10 cellular contexts compared by ENCODE assay signal in the genomic region with DNA sequence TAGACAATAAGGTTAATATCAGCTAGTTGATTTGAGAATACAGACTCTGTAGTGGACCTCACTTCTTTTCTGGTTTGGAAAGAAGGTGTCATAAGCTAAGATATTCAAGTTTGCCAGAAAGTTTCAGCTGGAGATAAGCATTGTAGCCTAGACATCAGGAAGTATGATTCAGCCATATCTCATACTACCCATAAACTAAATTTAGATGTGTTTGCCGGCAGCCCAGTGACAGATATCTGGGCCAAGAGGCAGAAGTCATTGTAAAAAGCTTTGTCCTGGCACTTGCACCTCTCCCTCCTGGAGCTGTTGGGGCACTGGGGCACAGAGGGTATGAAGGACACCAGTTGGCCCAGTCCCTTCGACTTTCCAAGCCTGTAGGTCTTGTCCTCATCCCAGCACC.
DNase-seq lines count a peak whose midpoint lies in the region; ATAC-seq, FAIRE-seq and TF ChIP-seq lines count a peak whose summit lies in the region.
"Had no signal": no experiment of that assay in that cellular context is flagged by ENCODE, and none has a peak within 500 bp of the region (broad histone marks: within the 10 kb centered on the region; RNA-seq: fewer than 3 reads in every experiment).

No MANE protein-coding gene starts in this region.

- TF ChIP-seq POLR2A in H54 (IDR thresholded peaks at IDR 0.05; ENCODE audit: low read depth, low read length), result no peak

- FAIRE-seq in H54 (lab: Jason Lieb, UNC), result peak; percentile 83

- peak; percentile 20 for DNase-seq in H54 (ENCODE audit: insufficient read length, low spot score)
- peak; percentile 64 for DNase-seq in NOMO-1 treated with DMSO at 0.1 percent for 48 hours (lab: John Stamatoyannopoulos, UW; ENCODE audit: unreplicated experiment)
- peak; percentile 32 to 86 for DNase-seq in dermis microvascular lymphatic vessel endothelial cell (ENCODE audit: low read depth in 2 of 2)
- DNase-seq in non-pigmented ciliary epithelial cell (ENCODE audit: low read depth), result peak; percentile 72
- no peak for DNase-seq in NCI-H524 (lab: John Stamatoyannopoulos, UW)
- DNase-seq in germinal center (ENCODE audit: low spot score), result no peak
- DNase-seq in NCI-H2171 (lab: John Stamatoyannopoulos, UW), result no peak
- DNase-seq: NCI-H1092; stimulated activated CD4-positive, alpha-beta T cell treated with anti-CD3 and anti-CD28 coated beads, Interleukin-15, amount 100 ng/mL, for 24 hours had no signal

- no peak for ATAC-seq in HG03571 (IDR thresholded peaks at IDR 0.05; ENCODE audit: unreplicated experiment)

Comparison
In these comparisons a context has a peak if more than half of its experiments do, and no peak if none do; other contexts are left out.
1. DNase-seq: peak in H54 (single experiment), NOMO-1 treated with DMSO at 0.1 percent for 48 hours (single experiment), dermis microvascular lymphatic vessel endothelial cell (2 of 2) and non-pigmented ciliary epithelial cell (single experiment); none in NCI-H524 (0 of 2), germinal center (single experiment) and NCI-H2171 (single experiment).